Comparison of ENCODE assay signal across 19 cellular contexts in the genomic region with DNA sequence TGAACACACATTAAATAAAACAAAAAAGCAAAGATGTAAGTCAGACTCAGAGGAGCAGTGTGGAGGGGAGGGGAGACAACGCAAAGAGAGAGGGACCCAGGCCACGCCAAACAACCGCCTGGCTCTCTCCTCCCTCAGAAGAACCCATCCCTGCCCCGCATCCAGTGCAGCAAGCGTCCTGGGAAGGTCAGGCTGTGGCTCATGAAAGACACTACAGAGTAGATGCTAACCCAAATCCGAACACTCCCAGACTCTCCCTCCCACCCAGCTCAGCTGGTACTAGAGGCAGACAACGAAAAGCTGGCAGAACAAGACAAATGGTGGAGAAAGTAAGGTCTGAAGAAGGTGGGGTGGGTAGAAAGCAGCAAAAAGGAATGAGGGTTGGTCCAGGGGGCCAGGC. TPM values are rescaled to one million over a fixed set of nuclear protein-coding genes. Genes with fewer than 3 reads are reported as not detected.
"Had no signal": no experiment of that assay in that cellular context is flagged by ENCODE, and none has a peak within 500 bp of the region (broad histone marks: within the 10 kb centered on the region; RNA-seq: fewer than 3 reads in every experiment).

No MANE protein-coding gene starts in this region.

- H3K9me3 ChIP-seq: psoas muscle, right lobe of liver, testis had no signal

- H3K9me3 Mint-ChIP-seq: central memory CD8-positive, alpha-beta T cell; effector memory CD8-positive, alpha-beta T cell; naive thymus-derived CD8-positive, alpha-beta T cell; stimulated activated naive B cell treated with anti-CD40 and anti-IgM and Interleukin-4, amounts not matched to agents 10 μg/mL and 1 μg/mL and 100 μg/mL, for 72 hours; stimulated activated naive CD8-positive, alpha-beta T cell treated with anti-CD3 and anti-CD28 coated beads, Interleukin-15, amount 100 ng/mL, for 72 hours had no signal

- H3K27ac ChIP-seq: epithelial cell of prostate, foreskin keratinocyte, hepatocyte, psoas muscle, right lobe of liver, testis had no signal

- H3K36me3 Mint-ChIP-seq: naive thymus-derived CD8-positive, alpha-beta T cell; stimulated activated naive B cell treated with anti-CD40 and anti-IgM and Interleukin-4, amounts not matched to agents 10 μg/mL and 1 μg/mL and 100 μg/mL, for 72 hours had no signal

- H3K27me3 Mint-ChIP-seq: stimulated activated naive B cell treated with anti-CD40 and anti-IgM and Interleukin-4, amounts not matched to agents 10 μg/mL and 1 μg/mL and 100 μg/mL, for 72 hours had no signal

- H3K4me3 Mint-ChIP-seq: central memory CD8-positive, alpha-beta T cell; effector memory CD8-positive, alpha-beta T cell; naive thymus-derived CD8-positive, alpha-beta T cell; stimulated activated naive B cell treated with anti-CD40 and anti-IgM and Interleukin-4, amounts not matched to agents 10 μg/mL and 1 μg/mL and 100 μg/mL, for 72 hours; stimulated activated naive CD8-positive, alpha-beta T cell treated with anti-CD3 and anti-CD28 coated beads, Interleukin-15, amount 100 ng/mL, for 72 hours had no signal

- H3K4me3 ChIP-seq: hepatocyte, psoas muscle, right lobe of liver, testis had no signal

- H3K27me3 ChIP-seq: foreskin keratinocyte, hepatocyte, right lobe of liver, testis had no signal

- ATAC-seq: effector memory CD8-positive, alpha-beta T cell; foreskin keratinocyte; left colon; naive thymus-derived CD8-positive, alpha-beta T cell; psoas muscle; right lobe of liver; stimulated activated naive B cell treated with anti-CD40 and anti-IgM and Interleukin-4, amounts not matched to agents 10 μg/mL and 1 μg/mL and 100 μg/mL, for 72 hours; stimulated activated naive CD8-positive, alpha-beta T cell treated with anti-CD3 and anti-CD28 coated beads, Interleukin-15, amount 100 ng/mL, for 72 hours had no signal

- DNase-seq: effector memory CD8-positive, alpha-beta T cell; foreskin keratinocyte; head of caudate nucleus; left colon; midbrain; naive thymus-derived CD8-positive, alpha-beta T cell; psoas muscle; retina; right lobe of liver; stimulated activated CD4-positive, alpha-beta T cell treated with anti-CD3 and anti-CD28 coated beads, Interleukin-2, amount 100 ng/mL, for 24 hours; stimulated activated CD4-positive, alpha-beta T cell treated with anti-CD3 and anti-CD28 coated beads, Interleukin-4, amount 100 ng/mL, for 4 hours; stimulated activated naive B cell treated with anti-CD40 and anti-IgM and Interleukin-4, amounts not matched to agents 10 μg/mL and 1 μg/mL and 100 μg/mL, for 72 hours; stimulated activated naive CD8-positive, alpha-beta T cell treated with anti-CD3 and anti-CD28 coated beads, Interleukin-15, amount 100 ng/mL, for 72 hours; testis; trophoblast cell had no signal

- H3K27ac Mint-ChIP-seq: effector memory CD8-positive, alpha-beta T cell; naive thymus-derived CD8-positive, alpha-beta T cell; stimulated activated naive B cell treated with anti-CD40 and anti-IgM and Interleukin-4, amounts not matched to agents 10 μg/mL and 1 μg/mL and 100 μg/mL, for 72 hours; stimulated activated naive CD8-positive, alpha-beta T cell treated with anti-CD3 and anti-CD28 coated beads, Interleukin-15, amount 100 ng/mL, for 72 hours had no signal

- H3K4me1 ChIP-seq: testis had no signal

- H3K36me3 ChIP-seq: right lobe of liver had no signal

RNA-seq across cellular contexts. Expression of a gene that starts 39.0 kb away (rescaled TPM):
- total RNA-seq: lung microvascular endothelial cell; naive thymus-derived CD8-positive, alpha-beta T cell had no signal
- polyA plus RNA-seq: naive thymus-derived CD8-positive, alpha-beta T cell had no signal
